8 cellular contexts compared by ENCODE assay signal in the genomic region with DNA sequence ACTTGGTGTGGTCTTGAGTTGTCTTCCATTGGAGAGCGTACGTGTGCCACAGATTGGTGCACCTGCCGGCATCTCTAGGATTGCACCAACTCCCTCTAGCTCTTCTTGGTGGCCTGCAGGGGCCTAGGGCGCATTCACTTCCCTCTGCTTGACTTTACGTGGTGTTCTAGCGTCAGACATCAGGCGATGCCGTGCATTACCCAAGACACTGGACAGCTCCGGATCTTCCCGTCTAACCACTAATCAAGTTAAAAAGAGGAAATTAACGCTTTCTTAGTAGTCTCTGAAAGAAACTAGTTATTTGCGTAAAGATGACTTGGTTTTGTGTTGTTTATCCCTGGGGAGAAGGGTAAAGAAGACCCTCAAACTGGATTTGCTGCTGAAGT. TPM values are rescaled to one million over a fixed set of nuclear protein-coding genes. Genes with fewer than 3 reads are reported as not detected.
A peak's percentile ranks its signal among the peaks of the same experiment; 100 is the strongest.
DNase-seq lines count a peak whose midpoint lies in the region; ATAC-seq and TF ChIP-seq lines count a peak whose summit lies in the region.

No MANE protein-coding gene starts in this region.

- H3K27me3 ChIP-seq in A673 (replicated peaks; ENCODE audit: insufficient read depth, low read depth, low read length, poor library complexity) (no peaks in the 10 kb centered on the region), ectodermal cell (ENCODE audit: control insufficient read depth, insufficient read depth, low read length, poor library complexity, severe bottlenecking) (peaks cover 10% of the 10 kb centered on the region), lower lobe of right lung (ENCODE audit: low read depth) (no peaks in the 10 kb centered on the region), transverse colon (no peaks in the 10 kb centered on the region)

- POLR2A ChIA-PET in A673 (lab: Charles Lee; ENCODE audit: low non-redundant PET): no interaction called here

- DNase-seq in A673 (ENCODE audit: low spot score): no peak
- DNase-seq in GM13976 (ENCODE audit: low spot score): peak; percentile 62
- no peak for DNase-seq in SK-N-MC (ENCODE audit: low read depth, low spot score)
- peak; percentile 86 for DNase-seq in lower lobe of right lung
- peak; percentile 62 for DNase-seq in transverse colon
- no peak for DNase-seq in NCI-H1092 treated with DMSO at 0.1 percent for 48 hours (lab: John Stamatoyannopoulos, UW)

- H3K4me3 ChIP-seq in A673 (ENCODE audit: low read depth, low read length, poor library complexity, severe bottlenecking) (peak overlapping the region; percentile 81), SK-N-MC (peak overlapping the region; percentile 89), ectodermal cell (ENCODE audit: insufficient read depth, low read depth, low read length) (peak overlapping the region; percentile 61), lower lobe of right lung (peak overlapping the region; percentile 82), transverse colon (peak overlapping the region; percentile 57 to 97 (median 72))

- H3K9me3 ChIP-seq in A673 (ENCODE audit: low read depth, low read length, poor library complexity, severe bottlenecking) (no peaks in the 10 kb centered on the region), SK-N-MC (ENCODE audit: low read depth, low read length) (no peaks in the 10 kb centered on the region), ectodermal cell (ENCODE audit: control insufficient read depth, low read length) (no peaks in the 10 kb centered on the region), lower lobe of right lung (no peaks in the 10 kb centered on the region), transverse colon (no peaks in the 10 kb centered on the region)

- TF ChIP-seq POLR2A in transverse colon (IDR thresholded peaks at IDR 0.05): no peak

- ATAC-seq in HG03108 (IDR thresholded peaks at IDR 0.05; ENCODE audit: unreplicated experiment): peak; percentile 22
- peak; percentile 61 to 83 for ATAC-seq in lower lobe of right lung

- WGBS in ectodermal cell, 2 experiments: 72 to 76% methylated on average over 12 of the region's 12 CpGs
- 26 to 30% methylated on average over 10 to 12 of the region's 12 CpGs for WGBS in transverse colon (ENCODE audit: low coverage in 1 of 2), 2 donors

- intact Hi-C loops in A673 (cut with micrococcal nuclease; ENCODE audit: unreplicated experiment) (no loop called here), lower lobe of right lung (cut with DNase I) (no loop called here), transverse colon (cut with DNase I; ENCODE audit: low total_unique reads) (loop anchor here (5.0 kb wide), 1 partner anchor 33 kb away; no protein-coding TSS in a partner anchor)

- peak overlapping the region; percentile 66 for H3K27ac ChIP-seq in A673 (ENCODE audit: low read depth, low read length, poor library complexity, severe bottlenecking)
- H3K27ac ChIP-seq in SK-N-MC: no peak overlapping the region
- H3K27ac ChIP-seq in ectodermal cell (ENCODE audit: insufficient read depth, low read depth, low read length, poor library complexity, severe bottlenecking): no peak overlapping the region
- peak overlapping the region; percentile 91 for H3K27ac ChIP-seq in lower lobe of right lung
- H3K27ac ChIP-seq in transverse colon: peak overlapping the region; percentile 85 to 97 (median 92)

- H3K4me1 ChIP-seq in A673 (ENCODE audit: insufficient read depth, low read length, poor library complexity, severe bottlenecking): peaks cover 4% of the 10 kb centered on the region
- no peaks in the 10 kb centered on the region for H3K4me1 ChIP-seq in ectodermal cell (ENCODE audit: control insufficient read depth, insufficient read depth, low read length)
- peaks cover 45% of the 10 kb centered on the region for H3K4me1 ChIP-seq in lower lobe of right lung
- peaks cover 13 to 42% (median 35%) of the 10 kb centered on the region in 4 donors for H3K4me1 ChIP-seq in transverse colon

- TF ChIP-seq EP300 in transverse colon (IDR thresholded peaks at IDR 0.05; ENCODE audit: low read depth): no peak

- no TSS peak for BruUV-seq in A673 (replicated peaks; lab: Mats Ljungman, UMichigan)

- in situ Hi-C loops in GM13976 (cut with MboI; ENCODE audit: low sequenced_read_pairs, unreplicated experiment): no loop called here
- in situ Hi-C loops in transverse colon (cut with MboI; ENCODE audit: low pct_ligation_motif_present in 1 of 4, low pct_unique_long_range_greater_than_20kb in 1 of 4, low sequenced_read_pairs in 3 of 4): no loop called here

- H3K36me3 ChIP-seq in A673 (ENCODE audit: insufficient read depth, low read length, poor library complexity, severe bottlenecking) (peaks cover 7% of the 10 kb centered on the region), SK-N-MC (ENCODE audit: insufficient read depth, low read length) (no peaks in the 10 kb centered on the region; the same call in 1 of the 2 replicates), ectodermal cell (ENCODE audit: control insufficient read depth, insufficient read depth, low read length) (no peaks in the 10 kb centered on the region), lower lobe of right lung (peaks cover 34% of the 10 kb centered on the region), transverse colon (no peaks in the 10 kb centered on the region)

- TF ChIP-seq CTCF in A673 (conservative IDR thresholded peaks at IDR 0.05; ENCODE audit: low read depth, low read length) (no peak), GM13976 (IDR thresholded peaks at IDR 0.05; ENCODE audit: borderline replicate concordance, control extremely low read depth, extremely low read depth, insufficient read depth, missing control alignments) (peak; percentile 3), lower lobe of right lung (IDR thresholded peaks at IDR 0.05) (no peak), transverse colon (IDR thresholded peaks at IDR 0.05) (peak in 1 of 5 experiments; percentile 3)

- CTCF ChIA-PET in A673 (lab: Charles Lee): no interaction called here

- no peak overlapping the region for H3K9ac ChIP-seq in SK-N-MC (ENCODE audit: insufficient read length)

RNA-seq across cellular contexts. Expression of gene IL10RB, which starts 0.5 kb away (rescaled TPM):
- 11.1 and 12.7 TPM in 2 replicates for total RNA-seq in A673 (2021)
- polyA plus RNA-seq in ectodermal cell (2013, experiment 1 of 4): 7.7 TPM
- polyA plus RNA-seq in ectodermal cell (2013, experiment 2 of 4): 8.2 TPM
- polyA plus RNA-seq in ectodermal cell (2013, experiment 3 of 4): 6.1 TPM
- polyA plus RNA-seq in ectodermal cell (2013, experiment 4 of 4): 9.3 TPM
- total RNA-seq in lower lobe of right lung: 49.1 TPM
- total RNA-seq in transverse colon: 100 to 1,000 TPM in 1 of 4 donors, 10 to 100 TPM in 3; 15.7 to 104 (median 63.2) TPM

RNA-seq across cellular contexts. Expression of gene IFNAR2, which starts 35.9 kb away (rescaled TPM):
- total RNA-seq in A673 (2021): 21.5 and 28.2 TPM in 2 replicates
- 19.9 TPM for polyA plus RNA-seq in ectodermal cell (2013, experiment 1 of 4)
- polyA plus RNA-seq in ectodermal cell (2013, experiment 2 of 4): 17.8 TPM
- 19.7 TPM for polyA plus RNA-seq in ectodermal cell (2013, experiment 3 of 4)
- polyA plus RNA-seq in ectodermal cell (2013, experiment 4 of 4): 20.5 TPM
- total RNA-seq in lower lobe of right lung: 34.5 TPM
- 10 to 100 TPM in 1 of 4 donors, 1 to 10 TPM in 2, under 1 TPM in 1; 0.20 to 16.5 (median 5.1) TPM for total RNA-seq in transverse colon

RNA-seq across cellular contexts. Expression of gene IFNAR1, which starts 59.1 kb away (rescaled TPM):
- 32.4 and 38.1 TPM in 2 replicates for total RNA-seq in A673 (2021)
- polyA plus RNA-seq in ectodermal cell (2013, experiment 1 of 4): 14.5 TPM
- 12.4 TPM for polyA plus RNA-seq in ectodermal cell (2013, experiment 2 of 4)
- 8.9 TPM for polyA plus RNA-seq in ectodermal cell (2013, experiment 3 of 4)
- polyA plus RNA-seq in ectodermal cell (2013, experiment 4 of 4): 11.6 TPM
- 64.5 TPM for total RNA-seq in lower lobe of right lung
- total RNA-seq in transverse colon: 10 to 100 TPM; 10.3 to 30.7 (median 28.9) TPM

Comparison
In these comparisons a context has a peak if more than half of its experiments do, and no peak if none do; other contexts are left out.
1. DNase-seq: peak in GM13976 (single experiment), lower lobe of right lung (single experiment) and transverse colon (single experiment); none in A673 (single experiment), SK-N-MC (single experiment) and NCI-H1092 treated with DMSO at 0.1 percent for 48 hours (single experiment).
2. H3K27ac ChIP-seq: peak in A673 (single experiment), lower lobe of right lung (single experiment) and transverse colon (4 of 4); none in SK-N-MC (single experiment) and ectodermal cell (single experiment).
3. Peak in every context shown above with its lines, with median percentiles within 50 percentile points of each other: H3K4me3 ChIP-seq.